ENCODE assay signal across 8 cellular contexts in genomic region chr14:39176263-39177167, GRCh38. TPM values are rescaled to one million over a fixed set of nuclear protein-coding genes. Genes with fewer than 3 reads are reported as not detected.
DNase-seq lines count a peak whose midpoint lies in the region; ATAC-seq and TF ChIP-seq lines count a peak whose summit lies in the region.

No MANE protein-coding gene starts in this region.

- H3K27me3 Mint-ChIP-seq in brain: peaks cover 6% of the 10 kb centered on the region

- peak overlapping the region; percentile 95 to 100 (median 98) for H3K4me3 Mint-ChIP-seq in brain

- peak overlapping the region; percentile 98 to 100 (median 100) for H3K27ac Mint-ChIP-seq in brain

- DNase-seq in left ventricle myocardium inferior (no peak), Right ventricle myocardium inferior (ENCODE audit: missing footprints) (no peak), AML-193 (lab: John Stamatoyannopoulos, UW) (no peak), NCI-H526 treated with DMSO at 0.1 percent for 48 hours (lab: John Stamatoyannopoulos, UW) (no peak), COR-L47 (lab: John Stamatoyannopoulos, UW) (no peak)

- peaks cover 43% of the 10 kb centered on the region for H3K4me1 Mint-ChIP-seq in brain

- H3K9me3 Mint-ChIP-seq in brain: no peaks in the 10 kb centered on the region

- TF ChIP-seq CTCF in left ventricle myocardium inferior (IDR thresholded peaks at IDR 0.05; ENCODE audit: borderline replicate concordance) (no peak), brain (conservative IDR thresholded peaks at IDR 0.05) (no peak)

- peaks cover 41% of the 10 kb centered on the region for H3K4me1 ChIP-seq in left ventricle myocardium inferior
- H3K4me1 ChIP-seq in mesodermal cell (ENCODE audit: control insufficient read depth, insufficient read depth, low read length, poor library complexity, severe bottlenecking): no peaks in the 10 kb centered on the region
- H3K4me1 ChIP-seq in urinary bladder (ENCODE audit: insufficient read depth): no peaks in the 10 kb centered on the region

- peaks cover 33% of the 10 kb centered on the region for H3K36me3 Mint-ChIP-seq in brain

- H3K27ac ChIP-seq in left ventricle myocardium inferior (replicated peaks): peak overlapping the region; percentile 96
- no peak overlapping the region for H3K27ac ChIP-seq in mesodermal cell (ENCODE audit: low read depth, low read length, severe bottlenecking)
- H3K27ac ChIP-seq in urinary bladder (ENCODE audit: low read depth): no peak overlapping the region

- peaks cover 53% of the 10 kb centered on the region for H3K36me3 ChIP-seq in left ventricle myocardium inferior
- peaks cover 50% of the 10 kb centered on the region for H3K36me3 ChIP-seq in mesodermal cell (ENCODE audit: control insufficient read depth, insufficient read depth, low read length)
- peaks cover 7% of the 10 kb centered on the region for H3K36me3 ChIP-seq in urinary bladder (ENCODE audit: insufficient read depth)

- ATAC-seq in Right ventricle myocardium inferior: no peak

- peak overlapping the region; percentile 97 for H3K4me3 ChIP-seq in left ventricle myocardium inferior
- peak overlapping the region; percentile 89 for H3K4me3 ChIP-seq in mesodermal cell (ENCODE audit: extremely low read depth, insufficient read depth, low read length, poor library complexity, severe bottlenecking)
- peak overlapping the region; percentile 96 for H3K4me3 ChIP-seq in urinary bladder (ENCODE audit: low read depth, low read length)

- H3K27me3 ChIP-seq in left ventricle myocardium inferior (ENCODE audit: low read depth): no peaks in the 10 kb centered on the region

- intact Hi-C loops in left ventricle myocardium inferior (cut with micrococcal nuclease) (loop anchor here (10.0 kb wide), 1 partner anchor 88 kb away; no protein-coding TSS in a partner anchor), Right ventricle myocardium inferior (cut with DNase I) (no loop called here)

- H3K9me3 ChIP-seq in left ventricle myocardium inferior (replicated peaks): no peaks in the 10 kb centered on the region
- H3K9me3 ChIP-seq in mesodermal cell (ENCODE audit: control insufficient read depth, low read length): no peaks in the 10 kb centered on the region

- 67 to 100% methylated on average over 1 of the region's 5 CpGs for WGBS in mesodermal cell (ENCODE audit: insufficient coverage in 2 of 2), 2 experiments
- WGBS in urinary bladder: 72% methylated on average over 5 of the region's 5 CpGs

RNA-seq across cellular contexts. Expression of gene PNN, which starts 1.5 kb away (rescaled TPM):
- 30.1 TPM for total RNA-seq in left ventricle myocardium inferior
- 21.7 TPM for total RNA-seq in Right ventricle myocardium inferior
- 35.3 TPM for polyA plus RNA-seq in brain (ENCODE audit: insufficient read depth, low read depth, low replicate concordance)
- 58.2 TPM for polyA plus RNA-seq in mesodermal cell (2013, experiment 1 of 2)
- polyA plus RNA-seq in mesodermal cell (2013, experiment 2 of 2): 66.1 TPM
- 38.4 TPM for total RNA-seq in urinary bladder
- polyA plus RNA-seq in urinary bladder: 35.7 TPM

RNA-seq across cellular contexts. Expression of gene TRAPPC6B, which starts 6.4 kb away (rescaled TPM):
- total RNA-seq in left ventricle myocardium inferior (25.8 TPM), Right ventricle myocardium inferior (23.6 TPM), urinary bladder (51.3 TPM)
- polyA plus RNA-seq in brain (ENCODE audit: insufficient read depth, low read depth, low replicate concordance) (13.3 TPM), urinary bladder (25.0 TPM)
- 17.0 TPM for polyA plus RNA-seq in mesodermal cell (2013, experiment 1 of 2)
- polyA plus RNA-seq in mesodermal cell (2013, experiment 2 of 2): 18.8 TPM

RNA-seq across cellular contexts. Expression of gene MIA2, which starts 57.2 kb away (rescaled TPM):
- total RNA-seq in left ventricle myocardium inferior (24.7 TPM), Right ventricle myocardium inferior (22.2 TPM), urinary bladder (34.9 TPM)
- polyA plus RNA-seq in brain (ENCODE audit: insufficient read depth, low read depth, low replicate concordance) (8.7 TPM), urinary bladder (13.5 TPM)
- polyA plus RNA-seq in mesodermal cell (2013, experiment 1 of 2): 13.2 TPM
- 17.3 TPM for polyA plus RNA-seq in mesodermal cell (2013, experiment 2 of 2)
